Comparison of ENCODE assay signal across 9 cellular contexts in genomic region chr17:75830168-75831031, GRCh38. TPM values are rescaled to one million over a fixed set of nuclear protein-coding genes. Genes with fewer than 3 reads are reported as not detected.
A peak's percentile ranks its signal among the peaks of the same experiment; 100 is the strongest.
DNase-seq lines count a peak whose midpoint lies in the region; ATAC-seq and TF ChIP-seq lines count a peak whose summit lies in the region.
"Had no signal": no experiment of that assay in that cellular context is flagged by ENCODE, and none has a peak within 500 bp of the region (broad histone marks: within the 10 kb centered on the region; RNA-seq: fewer than 3 reads in every experiment).

No MANE protein-coding gene starts in this region.

- H3K4me3 ChIP-seq in CD4-positive, alpha-beta memory T cell (ENCODE audit: low read length in 2 of 2), result no peak overlapping the region
- H3K4me3 ChIP-seq in Loucy (ENCODE audit: low read length, poor library complexity, severe bottlenecking) (no peak overlapping the region), astrocyte of the cerebellum (ENCODE audit: low read depth, low read length) (no peak overlapping the region)

- H3K27me3 ChIP-seq in CD4-positive, alpha-beta memory T cell (ENCODE audit: insufficient read depth, low read length), result no peaks in the 10 kb centered on the region
- no peaks in the 10 kb centered on the region for H3K27me3 ChIP-seq in Loucy (ENCODE audit: insufficient read depth, low read length, poor library complexity, severe bottlenecking)

- ATAC-seq in GM19452 (IDR thresholded peaks at IDR 0.05; ENCODE audit: unreplicated experiment) (no peak), HG03139 (IDR thresholded peaks at IDR 0.05; ENCODE audit: unreplicated experiment) (no peak), HG03432 (IDR thresholded peaks at IDR 0.05; ENCODE audit: unreplicated experiment) (no peak)

- peaks cover 4% of the 10 kb centered on the region; the same call in 1 of the 2 replicates for H3K79me2 ChIP-seq in Loucy (ENCODE audit: insufficient read depth, low read length)

- no peak for DNase-seq in CD4-positive, alpha-beta memory T cell
- DNase-seq in astrocyte of the cerebellum (ENCODE audit: low read depth), result no peak
- no peak for DNase-seq in mesothelial cell of epicardium (ENCODE audit: low spot score in 2 of 2, unreplicated experiment in 2 of 2)
- no peak for DNase-seq in NCI-H226

- no peak overlapping the region for H3K4me3 Mint-ChIP-seq in CD4-positive, alpha-beta memory T cell
- no peak overlapping the region for H3K4me3 Mint-ChIP-seq in mesothelial cell of epicardium
- H3K4me3 Mint-ChIP-seq: brain had no signal

- no peak overlapping the region for H2AFZ ChIP-seq in Loucy (ENCODE audit: low read length)

- peaks cover 33% of the 10 kb centered on the region for H4K20me1 ChIP-seq in Loucy (ENCODE audit: insufficient read depth, low read length, poor library complexity, severe bottlenecking)

- H3K9ac ChIP-seq in Loucy (ENCODE audit: low read depth, low read length, poor library complexity, severe bottlenecking), result no peak overlapping the region

- H3K27ac ChIP-seq in CD4-positive, alpha-beta memory T cell (ENCODE audit: low read depth, low read length), result no peak overlapping the region

- H3K4me1 ChIP-seq in CD4-positive, alpha-beta memory T cell (ENCODE audit: insufficient read depth, low read length), result peaks cover 50% of the 10 kb centered on the region
- peaks cover 24% of the 10 kb centered on the region for H3K4me1 ChIP-seq in Loucy (ENCODE audit: insufficient read depth, low read length, poor library complexity, severe bottlenecking)

- CTCF ChIA-PET in CD4-positive, alpha-beta memory T cell (lab: Charles Lee; ENCODE audit: partially characterized antibody), result interaction anchor here (0.6 to 2.2 kb wide), 20 partner anchors 9 to 82 kb away, joined by 3 to 14 read pairs (median 4); partner anchors contain the start of genes GALK1, TRIM65, UNK and WBP2

- H3K36me3 Mint-ChIP-seq in CD4-positive, alpha-beta memory T cell, result peaks cover 16 to 41% of the 10 kb centered on the region in 2 donors
- no peaks in the 10 kb centered on the region for H3K36me3 Mint-ChIP-seq in mesothelial cell of epicardium
- H3K36me3 Mint-ChIP-seq: brain had no signal

- H3K27me3 Mint-ChIP-seq in CD4-positive, alpha-beta memory T cell, result no peaks in the 10 kb centered on the region
- H3K27me3 Mint-ChIP-seq in mesothelial cell of epicardium (ENCODE audit: low read depth), result no peaks in the 10 kb centered on the region

- H3K9me3 Mint-ChIP-seq in CD4-positive, alpha-beta memory T cell, result no peaks in the 10 kb centered on the region
- no peaks in the 10 kb centered on the region for H3K9me3 Mint-ChIP-seq in mesothelial cell of epicardium

- H3K9me3 ChIP-seq in CD4-positive, alpha-beta memory T cell (ENCODE audit: control insufficient read depth in 1 of 2, low read length in 2 of 2), result no peaks in the 10 kb centered on the region
- no peaks in the 10 kb centered on the region for H3K9me3 ChIP-seq in Loucy (ENCODE audit: insufficient read depth, low read depth, low read length)

- H3K36me3 ChIP-seq in CD4-positive, alpha-beta memory T cell (ENCODE audit: insufficient read depth, low read length), result peaks cover 49% of the 10 kb centered on the region
- H3K36me3 ChIP-seq in Loucy (ENCODE audit: insufficient read depth, low read length), result peaks cover 52% of the 10 kb centered on the region; the same call in 1 of the 2 replicates

- peaks cover 19 to 50% (median 36%) of the 10 kb centered on the region in 4 donors for H3K4me1 Mint-ChIP-seq in CD4-positive, alpha-beta memory T cell
- peaks cover 28% of the 10 kb centered on the region for H3K4me1 Mint-ChIP-seq in mesothelial cell of epicardium

- in situ Hi-C loops in astrocyte of the cerebellum (cut with HindIII; ENCODE audit: low sequenced_read_pairs), result no loop called here

- POLR2A ChIA-PET in CD4-positive, alpha-beta memory T cell (lab: Charles Lee; ENCODE audit: partially characterized antibody), result interaction anchor here (0.6 to 26.2 kb wide), 9 partner anchors 13 to 561 kb away, joined by 3 to 556 read pairs (median 5); partner anchors contain the start of genes TRIM65, UNC13D, UNK and WBP2

- intact Hi-C loops in CD4-positive, alpha-beta memory T cell (cut with micrococcal nuclease), result no loop called here

- TF ChIP-seq CTCF in Loucy (conservative IDR thresholded peaks at IDR 0.05; ENCODE audit: low read length) (peak; percentile 74), astrocyte of the cerebellum (IDR thresholded peaks at IDR 0.05; ENCODE audit: low read depth, low read length, missing control alignments) (peak; percentile 62), mesothelial cell of epicardium (IDR thresholded peaks at IDR 0.05; ENCODE audit: unreplicated experiment) (peak; percentile 33)

- no peaks in the 10 kb centered on the region for H3F3A ChIP-seq in Loucy (ENCODE audit: low read depth)

- H3K9me2 ChIP-seq in Loucy (replicated peaks; ENCODE audit: low read depth, low read length), result no peaks in the 10 kb centered on the region

- peak overlapping the region in 5 of 7 donors; percentile 60 to 78 (median 68) for H3K27ac Mint-ChIP-seq in CD4-positive, alpha-beta memory T cell
- no peak overlapping the region for H3K27ac Mint-ChIP-seq in mesothelial cell of epicardium
- H3K27ac Mint-ChIP-seq: brain had no signal

- no peak overlapping the region for H3K4me2 ChIP-seq in Loucy (ENCODE audit: low read depth, low read length, poor library complexity, severe bottlenecking)

RNA-seq across cellular contexts. Expression of gene UNC13D, which starts 13.8 kb away (rescaled TPM):
- total RNA-seq in CD4-positive, alpha-beta memory T cell, result 100 to 1,000 TPM; 161 to 171 TPM
- polyA plus RNA-seq in CD4-positive, alpha-beta memory T cell, result 10 to 100 TPM; 39.6 to 78.9 TPM
- total RNA-seq in mesothelial cell of epicardium, result 6.0 to 7.7 TPM (median 6.8 TPM) in 3 replicates

RNA-seq across cellular contexts. Expression of gene WBP2, which starts 24.7 kb away (rescaled TPM):
- total RNA-seq in CD4-positive, alpha-beta memory T cell, result 100 to 1,000 TPM; 159 to 160 TPM
- 100 to 1,000 TPM in 1 of 2 donors, 10 to 100 TPM in 1; 80.3 to 127 TPM for polyA plus RNA-seq in CD4-positive, alpha-beta memory T cell
- 42.3 to 46.0 TPM (median 45.8 TPM) in 3 replicates for total RNA-seq in mesothelial cell of epicardium

RNA-seq across cellular contexts. Expression of gene UNK, which starts 45.8 kb away (rescaled TPM):
- total RNA-seq in CD4-positive, alpha-beta memory T cell, result 10 to 100 TPM; 45.8 to 48.1 TPM
- 10 to 100 TPM; 22.2 to 22.9 TPM for polyA plus RNA-seq in CD4-positive, alpha-beta memory T cell
- 63.4 to 66.4 TPM (median 65.4 TPM) in 3 replicates for total RNA-seq in mesothelial cell of epicardium

RNA-seq across cellular contexts. Expression of gene TRIM47, which starts 48.0 kb away (rescaled TPM):
- 10 to 100 TPM; 17.5 to 22.6 TPM for total RNA-seq in CD4-positive, alpha-beta memory T cell
- 10 to 100 TPM; 11.2 to 26.8 TPM for polyA plus RNA-seq in CD4-positive, alpha-beta memory T cell
- total RNA-seq in mesothelial cell of epicardium, result 2.8 to 3.1 TPM (median 2.9 TPM) in 3 replicates

Comparison
In these comparisons a context has a peak if more than half of its experiments do, and no peak if none do; other contexts are left out.
1. RNA of gene UNC13D, which starts 13.8 kb away (total RNA-seq): 161 to 171 TPM in CD4-positive, alpha-beta memory T cell; 6.0 to 7.7 TPM in mesothelial cell of epicardium; every median in the first group is over 10 times any median in the second.
2. Peak in every context shown above with its lines, with median percentiles within 50 percentile points of each other: CTCF ChIP-seq.